1 cellular context compared by ENCODE assay signal in the genomic region with DNA sequence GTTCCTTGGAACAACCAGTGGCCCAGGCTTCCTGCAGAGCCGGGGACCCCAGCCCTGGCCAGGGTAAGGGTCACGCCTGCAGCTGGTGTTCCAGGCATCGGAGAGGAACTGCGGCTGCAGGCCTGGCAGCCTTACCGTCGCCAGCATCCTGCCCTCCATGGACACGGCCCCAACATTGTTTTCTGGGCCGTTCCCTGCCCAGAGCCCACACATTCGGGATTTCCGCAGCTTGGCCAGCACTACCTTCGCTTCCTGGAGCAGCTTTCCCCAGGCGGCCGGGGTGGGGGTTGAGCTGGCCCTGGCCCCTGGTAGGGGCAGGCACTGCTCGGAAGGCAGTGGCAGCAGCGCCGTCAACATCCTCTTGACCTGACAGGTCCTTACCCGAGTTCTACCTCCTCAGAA.
TF ChIP-seq lines count a peak whose summit lies in the region.

No MANE protein-coding gene starts in this region.

TF ChIP-seq in H1, 55 proteins besides CTCF, POLR2A, EP300 and RAD21:
- TF ChIP-seq POU5F1 (IDR thresholded peaks at IDR 0.05; ENCODE audit: low read depth, low read length) (no peak), TAF7 (optimal IDR thresholded peaks at IDR 0.05; ENCODE audit: borderline replicate concordance, low read depth, low read length) (no peak)
- TF ChIP-seq, protein P1, sequence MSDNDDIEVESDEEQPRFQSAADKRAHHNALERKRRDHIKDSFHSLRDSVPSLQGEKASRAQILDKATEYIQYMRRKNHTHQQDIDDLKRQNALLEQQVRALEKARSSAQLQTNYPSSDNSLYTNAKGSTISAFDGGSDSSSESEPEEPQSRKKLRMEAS (IDR thresholded peaks at IDR 0.05): no peak
